In the genomic region with DNA sequence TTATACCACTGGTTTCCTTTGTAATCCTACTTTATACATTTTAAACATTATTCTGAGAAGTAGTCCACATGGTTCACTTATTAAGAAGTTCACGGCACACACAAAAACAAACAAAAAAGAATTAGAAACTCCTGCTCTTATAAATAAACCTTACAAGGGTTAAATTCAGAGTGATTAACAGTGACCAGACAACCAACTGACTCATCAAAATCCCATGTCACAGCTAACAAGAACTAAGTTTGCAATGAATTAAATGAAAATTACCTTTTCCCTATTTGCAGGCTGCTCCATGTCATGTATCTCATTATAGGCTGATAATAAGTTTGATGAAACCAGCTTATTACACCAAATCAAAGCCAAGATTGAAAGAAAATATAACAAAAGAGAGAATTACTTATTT, we compare ENCODE assay signal across 4 cellular contexts.
TF ChIP-seq lines count a peak whose summit lies in the region.

No MANE protein-coding gene starts in this region.

TF ChIP-seq in SK-N-SH, 30 proteins besides CTCF, POLR2A, EP300 and RAD21:
- TF ChIP-seq FOSL2 (IDR thresholded peaks at IDR 0.05; ENCODE audit: borderline replicate concordance, low read depth), result peak; percentile 24; the same call in 1 of the 2 replicates
- TF ChIP-seq, protein P1, sequence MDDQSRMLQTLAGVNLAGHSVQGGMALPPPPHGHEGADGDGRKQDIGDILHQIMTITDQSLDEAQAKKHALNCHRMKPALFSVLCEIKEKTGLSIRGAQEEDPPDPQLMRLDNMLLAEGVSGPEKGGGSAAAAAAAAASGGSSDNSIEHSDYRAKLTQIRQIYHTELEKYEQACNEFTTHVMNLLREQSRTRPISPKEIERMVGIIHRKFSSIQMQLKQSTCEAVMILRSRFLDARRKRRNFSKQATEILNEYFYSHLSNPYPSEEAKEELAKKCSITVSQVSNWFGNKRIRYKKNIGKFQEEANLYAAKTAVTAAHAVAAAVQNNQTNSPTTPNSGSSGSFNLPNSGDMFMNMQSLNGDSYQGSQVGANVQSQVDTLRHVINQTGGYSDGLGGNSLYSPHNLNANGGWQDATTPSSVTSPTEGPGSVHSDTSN (IDR thresholded peaks at IDR 0.05), result no peak
- 0 out of 2 replicates have a peak, but pooled peaks have one; percentile 14 for TF ChIP-seq JUND (IDR thresholded peaks at IDR 0.05)

TF ChIP-seq in SK-N-SH treated with all-trans-retinoic acid at 6 μM for 48 hours, 23 proteins besides CTCF, POLR2A, EP300 and RAD21:
- TF ChIP-seq ZFP30 (CRISPR knock-in tag; IDR thresholded peaks at IDR 0.05), result no peak
- TF ChIP-seq, protein P2, sequence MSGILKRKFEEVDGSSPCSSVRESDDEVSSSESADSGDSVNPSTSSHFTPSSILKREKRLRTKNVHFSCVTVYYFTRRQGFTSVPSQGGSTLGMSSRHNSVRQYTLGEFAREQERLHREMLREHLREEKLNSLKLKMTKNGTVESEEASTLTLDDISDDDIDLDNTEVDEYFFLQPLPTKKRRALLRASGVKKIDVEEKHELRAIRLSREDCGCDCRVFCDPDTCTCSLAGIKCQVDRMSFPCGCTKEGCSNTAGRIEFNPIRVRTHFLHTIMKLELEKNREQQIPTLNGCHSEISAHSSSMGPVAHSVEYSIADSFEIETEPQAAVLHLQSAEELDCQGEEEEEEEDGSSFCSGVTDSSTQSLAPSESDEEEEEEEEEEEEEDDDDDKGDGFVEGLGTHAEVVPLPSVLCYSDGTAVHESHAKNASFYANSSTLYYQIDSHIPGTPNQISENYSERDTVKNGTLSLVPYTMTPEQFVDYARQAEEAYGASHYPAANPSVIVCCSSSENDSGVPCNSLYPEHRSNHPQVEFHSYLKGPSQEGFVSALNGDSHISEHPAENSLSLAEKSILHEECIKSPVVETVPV (CRISPR knock-in tag; IDR thresholded peaks at IDR 0.05), result no peak
- TF ChIP-seq, protein P3, sequence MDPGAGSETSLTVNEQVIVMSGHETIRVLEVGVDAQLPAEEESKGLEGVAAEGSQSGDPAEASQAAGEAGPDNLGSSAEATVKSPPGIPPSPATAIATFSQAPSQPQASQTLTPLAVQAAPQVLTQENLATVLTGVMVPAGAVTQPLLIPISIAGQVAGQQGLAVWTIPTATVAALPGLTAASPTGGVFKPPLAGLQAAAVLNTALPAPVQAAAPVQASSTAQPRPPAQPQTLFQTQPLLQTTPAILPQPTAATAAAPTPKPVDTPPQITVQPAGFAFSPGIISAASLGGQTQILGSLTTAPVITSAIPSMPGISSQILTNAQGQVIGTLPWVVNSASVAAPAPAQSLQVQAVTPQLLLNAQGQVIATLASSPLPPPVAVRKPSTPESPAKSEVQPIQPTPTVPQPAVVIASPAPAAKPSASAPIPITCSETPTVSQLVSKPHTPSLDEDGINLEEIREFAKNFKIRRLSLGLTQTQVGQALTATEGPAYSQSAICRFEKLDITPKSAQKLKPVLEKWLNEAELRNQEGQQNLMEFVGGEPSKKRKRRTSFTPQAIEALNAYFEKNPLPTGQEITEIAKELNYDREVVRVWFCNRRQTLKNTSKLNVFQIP (CRISPR knock-in tag; IDR thresholded peaks at IDR 0.05; ENCODE audit: borderline replicate concordance, low read depth), result no peak
- TF ChIP-seq, protein P4, sequence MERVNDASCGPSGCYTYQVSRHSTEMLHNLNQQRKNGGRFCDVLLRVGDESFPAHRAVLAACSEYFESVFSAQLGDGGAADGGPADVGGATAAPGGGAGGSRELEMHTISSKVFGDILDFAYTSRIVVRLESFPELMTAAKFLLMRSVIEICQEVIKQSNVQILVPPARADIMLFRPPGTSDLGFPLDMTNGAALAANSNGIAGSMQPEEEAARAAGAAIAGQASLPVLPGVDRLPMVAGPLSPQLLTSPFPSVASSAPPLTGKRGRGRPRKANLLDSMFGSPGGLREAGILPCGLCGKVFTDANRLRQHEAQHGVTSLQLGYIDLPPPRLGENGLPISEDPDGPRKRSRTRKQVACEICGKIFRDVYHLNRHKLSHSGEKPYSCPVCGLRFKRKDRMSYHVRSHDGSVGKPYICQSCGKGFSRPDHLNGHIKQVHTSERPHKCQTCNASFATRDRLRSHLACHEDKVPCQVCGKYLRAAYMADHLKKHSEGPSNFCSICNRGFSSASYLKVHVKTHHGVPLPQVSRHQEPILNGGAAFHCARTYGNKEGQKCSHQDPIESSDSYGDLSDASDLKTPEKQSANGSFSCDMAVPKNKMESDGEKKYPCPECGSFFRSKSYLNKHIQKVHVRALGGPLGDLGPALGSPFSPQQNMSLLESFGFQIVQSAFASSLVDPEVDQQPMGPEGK (CRISPR knock-in tag; IDR thresholded peaks at IDR 0.05; ENCODE audit: borderline replicate concordance), result no peak
TF ChIP-seq in SK-N-SH treated with all-trans-retinoic acid at 6 μM for 48 hours: peak in this region for 0.

TF ChIP-seq in IMR-90, 13 proteins besides CTCF, POLR2A, EP300 and RAD21:
- TF ChIP-seq MAFK (IDR thresholded peaks at IDR 0.05; ENCODE audit: low read depth, low read length), result peak; percentile 69
- TF ChIP-seq SMC3 (IDR thresholded peaks at IDR 0.05; ENCODE audit: low read depth, low read length), result no peak
- no peak for TF ChIP-seq RFX5 (IDR thresholded peaks at IDR 0.05; ENCODE audit: low read depth, low read length)
- no peak for TF ChIP-seq FOS (IDR thresholded peaks at IDR 0.05; ENCODE audit: low read depth, low read length)

TF ChIP-seq in H1, 55 proteins besides CTCF, POLR2A, EP300 and RAD21:
- no peak for TF ChIP-seq JUND (IDR thresholded peaks at IDR 0.05; ENCODE audit: low read length)
- TF ChIP-seq NRF1 (IDR thresholded peaks at IDR 0.05; ENCODE audit: low read depth, low read length), result no peak
- TF ChIP-seq MAFK (IDR thresholded peaks at IDR 0.05; ENCODE audit: low read depth, low read length), result 0 out of 2 replicates have a peak, but pooled peaks have one; percentile 2
